ENCODE assay signal across 33 cellular contexts in the genomic region with DNA sequence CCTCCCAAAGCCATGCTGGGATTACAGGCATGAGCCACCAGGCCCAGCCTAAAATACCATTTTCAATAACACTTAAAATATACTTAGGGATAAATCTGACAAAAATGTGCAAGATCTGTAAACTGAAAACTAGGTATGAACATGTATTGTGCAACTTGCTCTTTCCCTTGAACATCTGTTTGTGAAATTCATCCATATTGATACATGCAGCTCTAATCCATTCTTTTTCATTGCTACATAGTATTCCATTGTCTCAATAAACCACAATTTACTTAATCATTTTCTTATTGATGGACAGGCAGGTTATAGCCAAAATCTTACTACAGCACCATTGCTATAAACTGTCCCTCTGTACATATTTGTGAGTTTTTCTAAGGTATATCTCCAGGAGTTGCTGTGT. TPM values are rescaled to one million over a fixed set of nuclear protein-coding genes. Genes with fewer than 3 reads are reported as not detected.
"Had no signal": no experiment of that assay in that cellular context is flagged by ENCODE, and none has a peak within 500 bp of the region (broad histone marks: within the 10 kb centered on the region; RNA-seq: fewer than 3 reads in every experiment).

No MANE protein-coding gene starts in this region.

- H2AFZ ChIP-seq: neural progenitor cell had no signal

- H3K9me3 ChIP-seq: ovary, prostate gland, right atrium auricular region, suprapubic skin, testis, upper lobe of left lung, vagina had no signal

- H3K4me1 ChIP-seq: neural progenitor cell, prostate gland, right atrium auricular region, testis had no signal

- H3K9ac ChIP-seq: neural progenitor cell had no signal

- H3K4me2 ChIP-seq: neural progenitor cell, smooth muscle cell had no signal

- DNase-seq: naive thymus-derived CD4-positive, alpha-beta T cell; natural killer cell; occipital lobe; ovary; retina; spleen; stimulated activated CD4-positive, alpha-beta T cell treated with anti-CD3 and anti-CD28 coated beads, Interleukin-12 subunit alpha, Interleukin-12 subunit beta, amount 100 ng/mL, for 4 hours; stimulated activated CD4-positive, alpha-beta T cell treated with anti-CD3 and anti-CD28 coated beads, Interleukin-1b, Interleukin-23, amount 100 ng/mL, for 48 hours; stimulated activated CD4-positive, alpha-beta T cell treated with anti-CD3 and anti-CD28 coated beads, Interleukin-4, amount 100 ng/mL, for 1 hour; stimulated activated CD4-positive, alpha-beta T cell treated with anti-CD3 and anti-CD28 coated beads, Interleukin-4, amount 100 ng/mL, for 4 hours; stimulated activated CD8-positive, alpha-beta memory T cell treated with anti-CD3 and anti-CD28 coated beads, Interleukin-4, amount 100 ng/mL, for 48 hours; stimulated activated naive CD4-positive, alpha-beta T cell; stimulated activated naive CD8-positive, alpha-beta T cell treated with anti-CD3 and anti-CD28 coated beads, Interleukin-15, amount 100 ng/mL, for 72 hours; stimulated activated naive CD8-positive, alpha-beta T cell treated with anti-CD3 and anti-CD28 coated beads, Interleukin-15, Interleukin-2, amounts not matched to agents 100 U/mL and 50 U/mL, for 24 hours; substantia nigra; testis; trophoblast cell; upper lobe of left lung had no signal

- H3K27ac ChIP-seq: neural progenitor cell, ovary, prostate gland, right atrium auricular region, skin epidermis, spleen, suprapubic skin, testis, tibial nerve, upper lobe of left lung, vagina had no signal

- H3K36me3 ChIP-seq: neural progenitor cell, ovary, prostate gland, right atrium auricular region, spleen, suprapubic skin, tibial nerve, upper lobe of left lung, vagina had no signal

- H3K4me1 Mint-ChIP-seq: neural progenitor cell had no signal

- ATAC-seq: naive thymus-derived CD4-positive, alpha-beta T cell; natural killer cell; sciatic nerve; stimulated activated memory B cell treated with anti-CD40 and anti-IgM and Interleukin-4, amounts not matched to agents 10 μg/mL and 1 μg/mL and 100 μg/mL, for 72 hours; stimulated activated naive CD8-positive, alpha-beta T cell treated with anti-CD3 and anti-CD28 coated beads, Interleukin-15, amount 100 ng/mL, for 72 hours; stimulated activated naive CD8-positive, alpha-beta T cell treated with anti-CD3 and anti-CD28 coated beads, Interleukin-15, Interleukin-2, amounts not matched to agents 100 U/mL and 50 U/mL, for 24 hours had no signal

- H3K4me3 ChIP-seq: neural progenitor cell, ovary, prostate gland, right atrium auricular region, skin epidermis, smooth muscle cell, spleen, suprapubic skin, testis, tibial nerve, upper lobe of left lung, vagina had no signal

- H3K27ac Mint-ChIP-seq: naive thymus-derived CD4-positive, alpha-beta T cell; natural killer cell; nephron; neural progenitor cell; stimulated activated memory B cell treated with anti-CD40 and anti-IgM and Interleukin-4, amounts not matched to agents 10 μg/mL and 1 μg/mL and 100 μg/mL, for 72 hours; stimulated activated naive CD8-positive, alpha-beta T cell treated with anti-CD3 and anti-CD28 coated beads, Interleukin-15, amount 100 ng/mL, for 72 hours had no signal

- H3K36me3 Mint-ChIP-seq: natural killer cell; neural progenitor cell; stimulated activated memory B cell treated with anti-CD40 and anti-IgM and Interleukin-4, amounts not matched to agents 10 μg/mL and 1 μg/mL and 100 μg/mL, for 72 hours had no signal

- H3K4me3 Mint-ChIP-seq: naive thymus-derived CD4-positive, alpha-beta T cell; natural killer cell; nephron; neural progenitor cell; stimulated activated memory B cell treated with anti-CD40 and anti-IgM and Interleukin-4, amounts not matched to agents 10 μg/mL and 1 μg/mL and 100 μg/mL, for 72 hours; stimulated activated naive CD8-positive, alpha-beta T cell treated with anti-CD3 and anti-CD28 coated beads, Interleukin-15, amount 100 ng/mL, for 72 hours had no signal

- FAIRE-seq: urothelium cell line had no signal

- H3K27me3 ChIP-seq: neural progenitor cell, ovary, right atrium auricular region, testis, upper lobe of left lung, vagina had no signal

- H3K9me3 Mint-ChIP-seq: natural killer cell had no signal

RNA-seq across cellular contexts. Expression of a gene that starts 4.7 kb away (rescaled TPM):
- total RNA-seq: natural killer cell, pulmonary artery endothelial cell, right atrium auricular region, smooth muscle cell, suprapubic skin, tibial nerve, ureter, vagina had no signal
- polyA plus RNA-seq: naive thymus-derived CD4-positive, alpha-beta T cell; neural cell; smooth muscle cell had no signal
